1 cellular context compared by ENCODE assay signal in the genomic region with DNA sequence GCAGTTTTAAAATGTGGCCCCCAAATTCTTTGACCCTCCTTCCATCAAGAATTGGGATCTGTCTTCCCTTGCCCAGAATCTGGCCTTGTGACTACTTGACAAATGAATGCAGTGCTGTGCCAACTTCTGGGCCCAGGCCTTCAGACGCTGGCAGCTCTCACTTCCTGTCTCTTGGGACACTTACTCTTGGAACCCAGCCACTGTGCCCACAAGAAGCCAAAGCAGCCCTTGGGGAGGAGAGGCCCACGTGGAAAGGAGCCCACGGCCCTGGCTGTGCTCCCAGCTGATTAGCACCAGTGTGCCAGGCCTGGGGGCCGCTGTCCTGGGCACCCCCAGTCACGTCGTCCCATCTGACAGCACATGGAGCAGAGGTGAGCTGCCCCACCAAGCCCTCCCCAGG.
TF ChIP-seq lines count a peak whose summit lies in the region.

No MANE protein-coding gene starts in this region.

TF ChIP-seq in GM23338, 12 proteins besides CTCF, POLR2A, EP300 and RAD21 (continued from another document):
- TF ChIP-seq, protein P1, sequence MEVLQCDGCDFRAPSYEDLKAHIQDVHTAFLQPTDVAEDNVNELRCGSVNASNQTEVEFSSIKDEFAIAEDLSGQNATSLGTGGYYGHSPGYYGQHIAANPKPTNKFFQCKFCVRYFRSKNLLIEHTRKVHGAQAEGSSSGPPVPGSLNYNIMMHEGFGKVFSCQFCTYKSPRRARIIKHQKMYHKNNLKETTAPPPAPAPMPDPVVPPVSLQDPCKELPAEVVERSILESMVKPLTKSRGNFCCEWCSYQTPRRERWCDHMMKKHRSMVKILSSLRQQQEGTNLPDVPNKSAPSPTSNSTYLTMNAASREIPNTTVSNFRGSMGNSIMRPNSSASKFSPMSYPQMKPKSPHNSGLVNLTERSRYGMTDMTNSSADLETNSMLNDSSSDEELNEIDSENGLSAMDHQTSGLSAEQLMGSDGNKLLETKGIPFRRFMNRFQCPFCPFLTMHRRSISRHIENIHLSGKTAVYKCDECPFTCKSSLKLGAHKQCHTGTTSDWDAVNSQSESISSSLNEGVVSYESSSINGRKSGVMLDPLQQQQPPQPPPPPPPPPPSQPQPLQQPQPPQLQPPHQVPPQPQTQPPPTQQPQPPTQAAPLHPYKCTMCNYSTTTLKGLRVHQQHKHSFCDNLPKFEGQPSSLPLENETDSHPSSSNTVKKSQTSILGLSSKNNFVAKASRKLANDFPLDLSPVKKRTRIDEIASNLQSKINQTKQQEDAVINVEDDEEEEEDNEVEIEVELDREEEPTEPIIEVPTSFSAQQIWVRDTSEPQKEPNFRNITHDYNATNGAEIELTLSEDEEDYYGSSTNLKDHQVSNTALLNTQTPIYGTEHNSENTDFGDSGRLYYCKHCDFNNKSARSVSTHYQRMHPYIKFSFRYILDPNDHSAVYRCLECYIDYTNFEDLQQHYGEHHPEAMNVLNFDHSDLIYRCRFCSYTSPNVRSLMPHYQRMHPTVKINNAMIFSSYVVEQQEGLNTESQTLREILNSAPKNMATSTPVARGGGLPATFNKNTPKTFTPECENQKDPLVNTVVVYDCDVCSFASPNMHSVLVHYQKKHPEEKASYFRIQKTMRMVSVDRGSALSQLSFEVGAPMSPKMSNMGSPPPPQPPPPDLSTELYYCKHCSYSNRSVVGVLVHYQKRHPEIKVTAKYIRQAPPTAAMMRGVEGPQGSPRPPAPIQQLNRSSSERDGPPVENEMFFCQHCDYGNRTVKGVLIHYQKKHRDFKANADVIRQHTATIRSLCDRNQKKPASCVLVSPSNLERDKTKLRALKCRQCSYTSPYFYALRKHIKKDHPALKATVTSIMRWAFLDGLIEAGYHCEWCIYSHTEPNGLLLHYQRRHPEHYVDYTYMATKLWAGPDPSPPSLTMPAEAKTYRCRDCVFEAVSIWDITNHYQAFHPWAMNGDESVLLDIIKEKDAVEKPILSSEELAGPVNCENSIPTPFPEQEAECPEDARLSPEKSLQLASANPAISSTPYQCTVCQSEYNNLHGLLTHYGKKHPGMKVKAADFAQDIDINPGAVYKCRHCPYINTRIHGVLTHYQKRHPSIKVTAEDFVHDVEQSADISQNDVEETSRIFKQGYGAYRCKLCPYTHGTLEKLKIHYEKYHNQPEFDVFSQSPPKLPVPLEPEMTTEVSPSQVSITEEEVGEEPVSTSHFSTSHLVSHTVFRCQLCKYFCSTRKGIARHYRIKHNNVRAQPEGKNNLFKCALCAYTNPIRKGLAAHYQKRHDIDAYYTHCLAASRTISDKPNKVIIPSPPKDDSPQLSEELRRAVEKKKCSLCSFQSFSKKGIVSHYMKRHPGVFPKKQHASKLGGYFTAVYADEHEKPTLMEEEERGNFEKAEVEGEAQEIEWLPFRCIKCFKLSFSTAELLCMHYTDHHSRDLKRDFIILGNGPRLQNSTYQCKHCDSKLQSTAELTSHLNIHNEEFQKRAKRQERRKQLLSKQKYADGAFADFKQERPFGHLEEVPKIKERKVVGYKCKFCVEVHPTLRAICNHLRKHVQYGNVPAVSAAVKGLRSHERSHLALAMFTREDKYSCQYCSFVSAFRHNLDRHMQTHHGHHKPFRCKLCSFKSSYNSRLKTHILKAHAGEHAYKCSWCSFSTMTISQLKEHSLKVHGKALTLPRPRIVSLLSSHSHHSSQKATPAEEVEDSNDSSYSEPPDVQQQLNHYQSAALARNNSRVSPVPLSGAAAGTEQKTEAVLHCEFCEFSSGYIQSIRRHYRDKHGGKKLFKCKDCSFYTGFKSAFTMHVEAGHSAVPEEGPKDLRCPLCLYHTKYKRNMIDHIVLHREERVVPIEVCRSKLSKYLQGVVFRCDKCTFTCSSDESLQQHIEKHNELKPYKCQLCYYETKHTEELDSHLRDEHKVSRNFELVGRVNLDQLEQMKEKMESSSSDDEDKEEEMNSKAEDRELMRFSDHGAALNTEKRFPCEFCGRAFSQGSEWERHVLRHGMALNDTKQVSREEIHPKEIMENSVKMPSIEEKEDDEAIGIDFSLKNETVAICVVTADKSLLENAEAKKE (CRISPR knock-in tag; IDR thresholded peaks at IDR 0.05) = no peak
- no peak for TF ChIP-seq ZNF331 (CRISPR knock-in tag; IDR thresholded peaks at IDR 0.05; ENCODE audit: low read depth)
